In genomic region chr9:88322906-88323566, GRCh38 we compare ENCODE assay signal across 9 cellular contexts.
A peak's percentile ranks its signal among the peaks of the same experiment; 100 is the strongest.
DNase-seq lines count a peak whose midpoint lies in the region; ATAC-seq and TF ChIP-seq lines count a peak whose summit lies in the region.
"Had no signal": no experiment of that assay in that cellular context is flagged by ENCODE, and none has a peak within 500 bp of the region (broad histone marks: within the 10 kb centered on the region; RNA-seq: fewer than 3 reads in every experiment).

No MANE protein-coding gene starts in this region.

- peak overlapping the region; percentile 61 for H2AFZ ChIP-seq in DND-41 (ENCODE audit: low read depth, low read length)

- no peak overlapping the region for H3K4me3 ChIP-seq in DND-41 (ENCODE audit: low read depth in 1 of 2, low read length in 2 of 2)
- H3K4me3 ChIP-seq: SJSA1 had no signal

- peak overlapping the region; percentile 30 for H3K4me2 ChIP-seq in DND-41 (ENCODE audit: insufficient read depth, low read length)

- H3K79me2 ChIP-seq in DND-41 (ENCODE audit: insufficient read depth, low read length), result no peaks in the 10 kb centered on the region

- peaks cover 51% of the 10 kb centered on the region for H3K4me1 ChIP-seq in DND-41 (ENCODE audit: insufficient read depth, low read length)

- H3K9me3 ChIP-seq in DND-41 (ENCODE audit: insufficient read depth, low read length, severe bottlenecking), result no peaks in the 10 kb centered on the region
- H3K9me3 ChIP-seq: SJSA1 had no signal

- peak overlapping the region; percentile 53 for H3K9ac ChIP-seq in DND-41 (ENCODE audit: low read depth, low read length)

- peak; percentile 90 for DNase-seq in DND-41
- DNase-seq in NAMALWA (ENCODE audit: low spot score), result peak; percentile 39
- DNase-seq in activated T-cell treated with anti-CD3 and anti-CD28 coated beads for 4 hours, result peak; percentile 33
- DNase-seq in mucosa of gallbladder (ENCODE audit: low spot score), result peak; percentile 33
- DNase-seq in NCI-H226, result no peak
- DNase-seq in midbrain (lab: John Stamatoyannopoulos, UW), result no peak

- no peaks in the 10 kb centered on the region for H3K27me3 ChIP-seq in DND-41 (ENCODE audit: insufficient read depth, low read length, poor library complexity)
- H3K27me3 ChIP-seq: SJSA1 had no signal

- peak; percentile 98 for ATAC-seq in DND-41 (ENCODE audit: insufficient read depth, low read depth)
- ATAC-seq in HG03565 (IDR thresholded peaks at IDR 0.05; ENCODE audit: unreplicated experiment), result no peak
- ATAC-seq in HG02571 (IDR thresholded peaks at IDR 0.05; ENCODE audit: unreplicated experiment), result no peak

- H3K36me3 ChIP-seq in DND-41 (ENCODE audit: insufficient read depth, low read length), result no peaks in the 10 kb centered on the region
- H3K36me3 ChIP-seq: SJSA1 had no signal

- TF ChIP-seq CTCF in DND-41 (IDR thresholded peaks at IDR 0.05; ENCODE audit: borderline replicate concordance, extremely low read depth, low read length, poor library complexity, severe bottlenecking), result no peak

- peak overlapping the region; percentile 96 for H3K27ac ChIP-seq in DND-41 (ENCODE audit: low read length)
- H3K27ac ChIP-seq: SJSA1 had no signal

- H4K20me1 ChIP-seq in DND-41 (ENCODE audit: insufficient read depth, low read length), result no peaks in the 10 kb centered on the region

Comparison
In these comparisons a context has a peak if more than half of its experiments do, and no peak if none do; other contexts are left out.
1. DNase-seq: peak in DND-41 (single experiment), NAMALWA (single experiment), activated T-cell treated with anti-CD3 and anti-CD28 coated beads for 4 hours (single experiment) and mucosa of gallbladder (single experiment); none in NCI-H226 (single experiment) and midbrain (single experiment).